In the genomic region with DNA sequence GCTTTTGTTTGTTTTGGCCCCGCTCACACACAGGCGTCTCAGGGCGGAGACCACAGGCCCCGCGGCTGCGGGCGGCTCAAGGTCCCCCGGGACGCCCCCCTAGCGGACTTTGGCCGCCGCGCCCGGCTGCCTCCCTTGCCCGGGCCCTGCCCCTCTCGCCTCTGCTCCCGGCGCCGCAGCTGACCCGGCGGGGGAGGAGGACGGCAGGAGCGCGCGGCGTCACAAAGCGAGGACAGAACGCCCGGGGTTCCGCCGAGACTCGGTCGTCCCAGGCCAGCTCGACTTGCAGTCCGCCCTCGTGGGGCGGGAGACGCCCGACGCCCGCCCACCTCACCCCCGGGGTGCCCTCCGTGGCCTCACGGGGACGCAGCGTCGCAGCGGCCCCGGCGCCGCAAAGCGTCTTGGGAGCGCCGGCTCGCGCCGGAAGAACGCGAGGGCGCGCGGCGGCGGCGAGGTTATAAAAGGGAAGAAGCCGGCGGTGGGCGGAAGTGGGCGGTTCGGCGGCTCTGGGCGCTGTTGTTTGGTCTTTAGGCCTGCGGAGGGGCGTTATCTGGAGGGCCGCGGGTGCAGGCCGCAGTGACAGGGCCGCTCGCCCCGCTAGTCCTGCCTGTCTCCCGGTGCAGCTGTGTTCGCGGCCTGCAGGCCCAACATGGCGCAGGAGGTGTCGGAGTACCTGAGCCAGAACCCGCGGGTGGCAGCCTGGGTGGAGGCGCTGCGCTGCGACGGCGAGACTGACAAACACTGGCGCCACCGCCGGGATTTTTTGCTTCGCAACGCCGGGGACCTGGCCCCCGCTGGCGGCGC, we compare ENCODE assay signal across 8 cellular contexts. TPM values are rescaled to one million over a fixed set of nuclear protein-coding genes. Genes with fewer than 3 reads are reported as not detected.
A peak's percentile ranks its signal among the peaks of the same experiment; 100 is the strongest.
DNase-seq lines count a peak whose midpoint lies in the region; ATAC-seq and TF ChIP-seq lines count a peak whose summit lies in the region.

Gene CDKN2AIP, plus strand, starts transcription at position 488 of the 804 bp plus-strand sequence. Its CDS starts 162 bp downstream, at position 650.

- no peak; the same call in 1 of the 2 replicates for TF ChIP-seq CTCF in MM.1S (IDR thresholded peaks at IDR 0.05; ENCODE audit: low read length)
- no peak for TF ChIP-seq CTCF in fibroblast of the aortic adventitia (IDR thresholded peaks at IDR 0.05; ENCODE audit: insufficient read depth, low read length)
- no peak for TF ChIP-seq CTCF in nephron progenitor cell (IDR thresholded peaks at IDR 0.05)

- H3K36me3 Mint-ChIP-seq in nephron progenitor cell (ENCODE audit: low read depth), result peaks cover 38% of the 10 kb centered on the region

- H3F3A ChIP-seq in MM.1S (ENCODE audit: insufficient read depth, low read length), result peaks cover 21% of the 10 kb centered on the region

- peak within 1 kb of the TSS; percentile 97 for H3K9ac ChIP-seq in MM.1S (ENCODE audit: low read length)

- H3K4me3 Mint-ChIP-seq in nephron progenitor cell, result peak within 1 kb of the TSS; percentile 97
- H3K4me3 Mint-ChIP-seq in stimulated activated naive CD8-positive, alpha-beta T cell treated with anti-CD3 and anti-CD28 coated beads, Interleukin-15, amount 100 ng/mL, for 72 hours, result peak within 1 kb of the TSS; percentile 95 to 100

- H3K9me3 ChIP-seq in MM.1S (replicated peaks; ENCODE audit: insufficient read depth, low read length), result no peaks in the 10 kb centered on the region

- H3K9me3 Mint-ChIP-seq in nephron progenitor cell, result no peaks in the 10 kb centered on the region
- no peaks in the 10 kb centered on the region for H3K9me3 Mint-ChIP-seq in stimulated activated naive CD8-positive, alpha-beta T cell treated with anti-CD3 and anti-CD28 coated beads, Interleukin-15, amount 100 ng/mL, for 72 hours

- H3K27ac ChIP-seq in MM.1S (ENCODE audit: low read length), result peak within 1 kb of the TSS; percentile 95

- peak within 1 kb of the TSS; percentile 78 for H3K4me2 ChIP-seq in MM.1S (ENCODE audit: low read depth, low read length)

- peaks cover 29% of the 10 kb centered on the region for H3K4me1 ChIP-seq in MM.1S (ENCODE audit: low read length)

- H3K4me3 ChIP-seq in MM.1S (ENCODE audit: low read length) (peak within 1 kb of the TSS; percentile 92), fibroblast of the aortic adventitia (ENCODE audit: low read depth, low read length) (peak within 1 kb of the TSS; percentile 91)

- peak; percentile 91 for ATAC-seq in stimulated activated naive CD8-positive, alpha-beta T cell treated with anti-CD3 and anti-CD28 coated beads, Interleukin-15, amount 100 ng/mL, for 72 hours

- H2AFZ ChIP-seq in MM.1S (ENCODE audit: low read length), result peak within 1 kb of the TSS; percentile 87

- peaks cover 69% of the 10 kb centered on the region for H3K4me1 Mint-ChIP-seq in nephron progenitor cell
- peaks cover 33% of the 10 kb centered on the region for H3K4me1 Mint-ChIP-seq in stimulated activated naive CD8-positive, alpha-beta T cell treated with anti-CD3 and anti-CD28 coated beads, Interleukin-15, amount 100 ng/mL, for 72 hours

- H3K27ac Mint-ChIP-seq in nephron progenitor cell, result peak within 1 kb of the TSS; percentile 99
- peak within 1 kb of the TSS; percentile 98 to 99 for H3K27ac Mint-ChIP-seq in stimulated activated naive CD8-positive, alpha-beta T cell treated with anti-CD3 and anti-CD28 coated beads, Interleukin-15, amount 100 ng/mL, for 72 hours

- no peaks in the 10 kb centered on the region for H3K27me3 ChIP-seq in MM.1S (replicated peaks; ENCODE audit: insufficient read depth, low read length)

- peak; percentile 79 for DNase-seq in GF-D8 (lab: John Stamatoyannopoulos, UW)
- DNase-seq in HCEC 1CT, result peak; percentile 82
- DNase-seq in MM.1S, result peak; percentile 97
- peak; percentile 19 for DNase-seq in SHP77 treated with DMSO at 0.1 percent for 48 hours (lab: John Stamatoyannopoulos, UW)
- peak; percentile 97 for DNase-seq in activated effector memory CD4-positive, alpha-beta T cell treated with anti-CD3 and anti-CD28 coated beads, Interleukin-2, amount 50 U/mL, for 16 hours
- DNase-seq in fibroblast of the aortic adventitia (ENCODE audit: low read depth), result peak; percentile 88
- DNase-seq in nephron progenitor cell, result peak; percentile 91
- peak; percentile 96 for DNase-seq in stimulated activated naive CD8-positive, alpha-beta T cell treated with anti-CD3 and anti-CD28 coated beads, Interleukin-15, amount 100 ng/mL, for 72 hours

- H3K79me2 ChIP-seq in MM.1S (ENCODE audit: low read length), result peaks cover 37% of the 10 kb centered on the region

- H3K27me3 Mint-ChIP-seq in nephron progenitor cell (ENCODE audit: low read depth, poor library complexity), result no peaks in the 10 kb centered on the region
- H3K27me3 Mint-ChIP-seq in stimulated activated naive CD8-positive, alpha-beta T cell treated with anti-CD3 and anti-CD28 coated beads, Interleukin-15, amount 100 ng/mL, for 72 hours, result no peaks in the 10 kb centered on the region

- no peaks in the 10 kb centered on the region for H4K20me1 ChIP-seq in MM.1S (ENCODE audit: insufficient read depth, low read length)

- H3K36me3 ChIP-seq in MM.1S (replicated peaks; ENCODE audit: insufficient read depth, low read length), result peaks cover 34% of the 10 kb centered on the region

- no peaks in the 10 kb centered on the region for H3K9me2 ChIP-seq in MM.1S (replicated peaks; ENCODE audit: insufficient read depth, low read length)

RNA-seq across cellular contexts. Expression of gene CDKN2AIP, which starts in this region (rescaled TPM):
- 8.3 and 18.4 TPM in 2 replicates for total RNA-seq in fibroblast of the aortic adventitia (ENCODE audit: low replicate concordance)

Comparison
In these comparisons a context has a peak if more than half of its experiments do, and no peak if none do; other contexts are left out.
1. Peak in every context shown above with its lines: DNase-seq, ATAC-seq, H3K4me3 ChIP-seq and H3K27ac ChIP-seq.
2. DNase-seq: peak in every context shown above with its lines; median percentile 97 in MM.1S; 97 in activated effector memory CD4-positive, alpha-beta T cell treated with anti-CD3 and anti-CD28 coated beads, Interleukin-2, amount 50 U/mL, for 16 hours; 96 in stimulated activated naive CD8-positive, alpha-beta T cell treated with anti-CD3 and anti-CD28 coated beads, Interleukin-15, amount 100 ng/mL, for 72 hours; 91 in nephron progenitor cell; 88 in fibroblast of the aortic adventitia; 82 in HCEC 1CT; 79 in GF-D8; 19 in SHP77 treated with DMSO at 0.1 percent for 48 hours.